Comparison of ENCODE assay signal across 8 cellular contexts in genomic region chr12:45234134-45234865, GRCh38. TPM values are rescaled to one million over a fixed set of nuclear protein-coding genes. Genes with fewer than 3 reads are reported as not detected.
A peak's percentile ranks its signal among the peaks of the same experiment; 100 is the strongest.
DNase-seq lines count a peak whose midpoint lies in the region; ATAC-seq, FAIRE-seq and TF ChIP-seq lines count a peak whose summit lies in the region.

No MANE protein-coding gene starts in this region.

- H3K4me3 ChIP-seq in adipocyte (ENCODE audit: low read length) (peak overlapping the region; percentile 65), right cardiac atrium (ENCODE audit: low read length) (no peak overlapping the region), skeletal muscle cell (ENCODE audit: low read depth, low read length) (peak overlapping the region; percentile 16)

- H3K36me3 Mint-ChIP-seq in naive thymus-derived CD8-positive, alpha-beta T cell: peaks cover 0 to 10% (median 0%) of the 10 kb centered on the region in 3 donors

- peak overlapping the region; percentile 84 for H3K9ac ChIP-seq in adipocyte (ENCODE audit: low read length)

- no peak for DNase-seq in GM12892 (ENCODE audit: insufficient read length)
- DNase-seq in HPDE6-E6E7 (ENCODE audit: extremely low spot score): peak; percentile 72
- DNase-seq in adipocyte (ENCODE audit: low read depth): peak; percentile 97
- DNase-seq in right cardiac atrium: no peak
- DNase-seq in skeletal muscle cell (ENCODE audit: low read depth): peak; percentile 96
- no peak for DNase-seq in DMS79 (lab: John Stamatoyannopoulos, UW)
- DNase-seq in naive thymus-derived CD8-positive, alpha-beta T cell: no peak

- H3K9me3 ChIP-seq in adipocyte (ENCODE audit: control insufficient read depth, low read length) (no peaks in the 10 kb centered on the region), right cardiac atrium (ENCODE audit: control insufficient read depth, low read length) (no peaks in the 10 kb centered on the region)

- WGBS in right cardiac atrium: 18% methylated on average over 4 of the region's 4 CpGs

- ATAC-seq in right cardiac atrium (peak; percentile 92 to 96), HG03159 (IDR thresholded peaks at IDR 0.05; ENCODE audit: unreplicated experiment) (no peak)
- no peak for ATAC-seq in naive thymus-derived CD8-positive, alpha-beta T cell

- H3K27ac ChIP-seq in right cardiac atrium (ENCODE audit: low read length): peak overlapping the region; percentile 94

- peak overlapping the region in 3 of 10 donors; percentile 1 to 23 (median 4) for H3K27ac Mint-ChIP-seq in naive thymus-derived CD8-positive, alpha-beta T cell

- H3K27me3 Mint-ChIP-seq in naive thymus-derived CD8-positive, alpha-beta T cell: no peaks in the 10 kb centered on the region

- no peak for TF ChIP-seq POLR2A in GM12892 (IDR thresholded peaks at IDR 0.05; ENCODE audit: low read depth, low read length)

- FAIRE-seq in GM12892 (lab: Jason Lieb, UNC): peak; percentile 48

- H3K4me1 ChIP-seq in adipocyte (ENCODE audit: control insufficient read depth, insufficient read depth, low read length) (peaks cover 53% of the 10 kb centered on the region), right cardiac atrium (ENCODE audit: control insufficient read depth, insufficient read depth, low read length) (peaks cover 14% of the 10 kb centered on the region)

- peaks cover 0 to 5% (median 0%) of the 10 kb centered on the region in 9 donors for H3K9me3 Mint-ChIP-seq in naive thymus-derived CD8-positive, alpha-beta T cell

- no peak overlapping the region for H3K4me3 Mint-ChIP-seq in naive thymus-derived CD8-positive, alpha-beta T cell

- intact Hi-C loops in right cardiac atrium (cut with DNase I): no loop called here

- H3K4me1 Mint-ChIP-seq in naive thymus-derived CD8-positive, alpha-beta T cell: peaks cover 9 to 41% (median 24%) of the 10 kb centered on the region in 4 donors

- H3K36me3 ChIP-seq in adipocyte (ENCODE audit: control insufficient read depth, insufficient read depth, low read length, severe bottlenecking): no peaks in the 10 kb centered on the region

- POLR2A ChIA-PET in naive thymus-derived CD8-positive, alpha-beta T cell (lab: Charles Lee): no interaction called here

- H3K27me3 ChIP-seq in adipocyte (replicated peaks; ENCODE audit: control insufficient read depth, insufficient read depth, low read length) (no peaks in the 10 kb centered on the region), right cardiac atrium (ENCODE audit: control insufficient read depth, insufficient read depth) (no peaks in the 10 kb centered on the region)

RNA-seq across cellular contexts. Expression of gene ANO6, which starts 18.4 kb away (rescaled TPM):
- 23.9 TPM for polyA plus RNA-seq in GM12892 (2012; ENCODE audit: missing spikeins)
- 10 to 100 TPM; 42.2 to 51.0 (median 47.5) TPM for total RNA-seq in right cardiac atrium
- 14.4 TPM for polyA plus RNA-seq in right cardiac atrium
- total RNA-seq in naive thymus-derived CD8-positive, alpha-beta T cell: 10 to 100 TPM; 17.1 to 17.5 TPM
- polyA plus RNA-seq in naive thymus-derived CD8-positive, alpha-beta T cell: 10 to 100 TPM; 13.4 to 18.6 (median 18.0) TPM

Comparison
In these comparisons a context has a peak if more than half of its experiments do, and no peak if none do; other contexts are left out.
1. DNase-seq: peak in HPDE6-E6E7 (single experiment), adipocyte (single experiment) and skeletal muscle cell (single experiment); none in GM12892 (single experiment), right cardiac atrium (0 of 3), DMS79 (single experiment) and naive thymus-derived CD8-positive, alpha-beta T cell (0 of 10).
2. ATAC-seq: peak in right cardiac atrium (2 of 2); none in HG03159 (single experiment) and naive thymus-derived CD8-positive, alpha-beta T cell (0 of 2).